1 cellular context compared by ENCODE assay signal in genomic region chr17:51260237-51260959, GRCh38.
A peak's percentile ranks its signal among the peaks of the same experiment; 100 is the strongest.
TF ChIP-seq lines count a peak whose summit lies in the region.

Gene UTP18 (plus strand): TSS chr17:51260546. CDS start chr17:51260585, 39 bp downstream.

TF ChIP-seq in HepG2, 621 proteins besides CTCF, POLR2A, EP300 and RAD21 (continued from another document):
- TF ChIP-seq DMTF1 (CRISPR knock-in tag; IDR thresholded peaks at IDR 0.05) (peak; percentile 90), MEF2D (CRISPR knock-in tag; IDR thresholded peaks at IDR 0.05) (0 out of 2 replicates have a peak, but pooled peaks have one; percentile 51), ZNF460 (CRISPR knock-in tag; IDR thresholded peaks at IDR 0.05; ENCODE audit: borderline replicate concordance) (peak; percentile 48; the same call in 1 of the 2 replicates), ZNF3 (CRISPR knock-in tag; IDR thresholded peaks at IDR 0.05) (0 out of 2 replicates have a peak, but pooled peaks have one; percentile 28), NFATC3 (CRISPR knock-in tag; IDR thresholded peaks at IDR 0.05) (peak; percentile 99), ZMAT3 (CRISPR knock-in tag; conservative IDR thresholded peaks at IDR 0.05) (peak; percentile 98), ZNF160 (CRISPR knock-in tag; IDR thresholded peaks at IDR 0.05) (peak; percentile 92), ZBTB43 (CRISPR knock-in tag; conservative IDR thresholded peaks at IDR 0.05) (peak; percentile 84), NFKB2 (CRISPR knock-in tag; IDR thresholded peaks at IDR 0.05; ENCODE audit: borderline replicate concordance) (peak; percentile 96; the same call in 1 of the 2 replicates), GATA4 (IDR thresholded peaks at IDR 0.05; ENCODE audit: borderline replicate concordance, low read depth) (no peak), HOMEZ (CRISPR knock-in tag; IDR thresholded peaks at IDR 0.05; ENCODE audit: low read depth) (peak; percentile 39; the same call in 1 of the 2 replicates), DMAP1 (CRISPR knock-in tag; IDR thresholded peaks at IDR 0.05) (peak; percentile 94; the same call in 1 of the 2 replicates), MTERF4 (CRISPR knock-in tag; IDR thresholded peaks at IDR 0.05) (peak; percentile 98), UBTF (CRISPR knock-in tag; IDR thresholded peaks at IDR 0.05) (peak; percentile 67)
